ENCODE assay signal across 8 cellular contexts in genomic region chr19:46546194-46546896, GRCh38. TPM values are rescaled to one million over a fixed set of nuclear protein-coding genes. Genes with fewer than 3 reads are reported as not detected.
DNase-seq lines count a peak whose midpoint lies in the region; ATAC-seq and TF ChIP-seq lines count a peak whose summit lies in the region.

No MANE protein-coding gene starts in this region.

- H3K27ac Mint-ChIP-seq in Caco-2 (ENCODE audit: unreplicated experiment), result no peak overlapping the region
- no peak overlapping the region for H3K27ac Mint-ChIP-seq in activated naive CD8-positive, alpha-beta T cell treated with anti-CD3 and anti-CD28 coated beads for 36 hours

- no TSS peak for BruUV-seq in Caco-2 (replicated peaks; lab: Mats Ljungman, UMichigan)

- H3K4me1 Mint-ChIP-seq in Caco-2 (ENCODE audit: low read depth, unreplicated experiment), result no peaks in the 10 kb centered on the region
- H3K4me1 Mint-ChIP-seq in activated naive CD8-positive, alpha-beta T cell treated with anti-CD3 and anti-CD28 coated beads for 36 hours, result peaks cover 4% of the 10 kb centered on the region

- intact Hi-C loops in Caco-2 (cut with micrococcal nuclease; ENCODE audit: unreplicated experiment), result no loop called here

- peaks cover 24% of the 10 kb centered on the region for H3K9me3 ChIP-seq in Caco-2

- CTCF ChIA-PET in Caco-2 (lab: Charles Lee), result interaction anchor here (0.7 kb wide), 1 partner anchor 1330 kb away, joined by 4 read pairs; no protein-coding TSS in a partner anchor

- no peaks in the 10 kb centered on the region for H3K27me3 ChIP-seq in Caco-2 (replicated peaks; ENCODE audit: control insufficient read depth, insufficient read depth, low read length)

- no peaks in the 10 kb centered on the region for H3K27me3 Mint-ChIP-seq in Caco-2 (ENCODE audit: insufficient read depth, unreplicated experiment)
- peaks cover 3% of the 10 kb centered on the region for H3K27me3 Mint-ChIP-seq in activated naive CD8-positive, alpha-beta T cell treated with anti-CD3 and anti-CD28 coated beads for 36 hours

- no peaks in the 10 kb centered on the region for H3K36me3 ChIP-seq in Caco-2 (ENCODE audit: control insufficient read depth, insufficient read depth, low read length)

- peaks cover 8% of the 10 kb centered on the region for H3K4me1 ChIP-seq in Caco-2

- TF ChIP-seq CTCF in Caco-2 (IDR thresholded peaks at IDR 0.05; ENCODE audit: insufficient read depth in 1 of 2, low read depth in 1 of 2, low read length in 1 of 2, severe bottlenecking in 1 of 2, unreplicated experiment in 1 of 2), result no peak

- H3K4me3 ChIP-seq in Caco-2 (ENCODE audit: low read depth, low read length), result no peak overlapping the region

- POLR2A ChIA-PET in Caco-2 (lab: Charles Lee), result no interaction called here

- DNase-seq in Caco-2, result peak; percentile 79 to 80
- DNase-seq in HuH-7 (ENCODE audit: low spot score), result peak; percentile 77
- DNase-seq in activated naive CD8-positive, alpha-beta T cell treated with anti-CD3 and anti-CD28 coated beads for 36 hours, result peak; percentile 47
- DNase-seq in iris pigment epithelial cell (ENCODE audit: low read depth), result peak; percentile 61
- peak; percentile 30 for DNase-seq in stimulated activated naive CD8-positive, alpha-beta T cell treated with anti-CD3 and anti-CD28 coated beads, Interleukin-15, Interleukin-2, amounts not matched to agents 100 U/mL and 50 U/mL, for 24 hours
- DNase-seq in cerebellum (ENCODE audit: low spot score), result no peak
- no peak for DNase-seq in NCI-H1417 treated with DMSO at 0.1 percent for 48 hours (lab: John Stamatoyannopoulos, UW)

- ATAC-seq in stimulated activated naive CD8-positive, alpha-beta T cell treated with anti-CD3 and anti-CD28 coated beads, Interleukin-15, Interleukin-2, amounts not matched to agents 100 U/mL and 50 U/mL, for 24 hours, result no peak
- no peak for ATAC-seq in HG03442 (IDR thresholded peaks at IDR 0.05; ENCODE audit: unreplicated experiment)

- H3K36me3 Mint-ChIP-seq in Caco-2 (ENCODE audit: insufficient read depth, unreplicated experiment), result peaks cover 5% of the 10 kb centered on the region
- H3K36me3 Mint-ChIP-seq in activated naive CD8-positive, alpha-beta T cell treated with anti-CD3 and anti-CD28 coated beads for 36 hours, result peaks cover 5% of the 10 kb centered on the region

- H3K4me3 Mint-ChIP-seq in Caco-2 (ENCODE audit: unreplicated experiment), result no peak overlapping the region
- peak overlapping the region; percentile 32 for H3K4me3 Mint-ChIP-seq in activated naive CD8-positive, alpha-beta T cell treated with anti-CD3 and anti-CD28 coated beads for 36 hours

- H3K9me3 Mint-ChIP-seq in Caco-2 (ENCODE audit: unreplicated experiment), result peaks cover 21% of the 10 kb centered on the region
- H3K9me3 Mint-ChIP-seq in activated naive CD8-positive, alpha-beta T cell treated with anti-CD3 and anti-CD28 coated beads for 36 hours, result peaks cover 15% of the 10 kb centered on the region

RNA-seq across cellular contexts. Expression of gene PNMA8B, which starts 50.7 kb away (rescaled TPM):
- total RNA-seq in Caco-2 (2022), result 0.11 TPM in 1 of 2 replicates, not detected in the other
- under 1 TPM; 0.21 to 0.26 TPM for total RNA-seq in activated naive CD8-positive, alpha-beta T cell treated with anti-CD3 and anti-CD28 coated beads for 36 hours
- total RNA-seq in cerebellum, result 6.2 TPM

RNA-seq across cellular contexts. Expression of gene CALM3, which starts 54.8 kb away (rescaled TPM):
- total RNA-seq in Caco-2 (2022) (465 and 484 TPM in 2 replicates), cerebellum (193 TPM)
- total RNA-seq in activated naive CD8-positive, alpha-beta T cell treated with anti-CD3 and anti-CD28 coated beads for 36 hours, result 100 to 1,000 TPM; 567 TPM

Comparison
In these comparisons a context has a peak if more than half of its experiments do, and no peak if none do; other contexts are left out.
1. DNase-seq: peak in Caco-2 (2 of 2), HuH-7 (single experiment), activated naive CD8-positive, alpha-beta T cell treated with anti-CD3 and anti-CD28 coated beads for 36 hours (single experiment), iris pigment epithelial cell (single experiment) and stimulated activated naive CD8-positive, alpha-beta T cell treated with anti-CD3 and anti-CD28 coated beads, Interleukin-15, Interleukin-2, amounts not matched to agents 100 U/mL and 50 U/mL, for 24 hours (single experiment); none in cerebellum (single experiment) and NCI-H1417 treated with DMSO at 0.1 percent for 48 hours (single experiment).